ENCODE assay signal across 2 cellular contexts in genomic region chr13:24168392-24168750, GRCh38.
TF ChIP-seq lines count a peak whose summit lies in the region.

No MANE protein-coding gene starts in this region.

TF ChIP-seq in liver, 16 proteins besides CTCF, POLR2A, EP300 and RAD21:
- no peak for TF ChIP-seq ZBTB33 (IDR thresholded peaks at IDR 0.05)
- no peak for TF ChIP-seq MAX (IDR thresholded peaks at IDR 0.05)
- no peak for TF ChIP-seq TAF1 (conservative IDR thresholded peaks at IDR 0.05)
- no peak for TF ChIP-seq NR2F2 (IDR thresholded peaks at IDR 0.05)
- TF ChIP-seq GABPA (IDR thresholded peaks at IDR 0.05 in 1 of 2, conservative IDR thresholded peaks at IDR 0.05 in 1 of 2) = no peak
- TF ChIP-seq JUND (IDR thresholded peaks at IDR 0.05) = no peak
- no peak for TF ChIP-seq FOXA1 (IDR thresholded peaks at IDR 0.05)
- no peak for TF ChIP-seq ATF3 (IDR thresholded peaks at IDR 0.05)
- no peak for TF ChIP-seq EGR1 (IDR thresholded peaks at IDR 0.05; ENCODE audit: low read depth in 2 of 2)
TF ChIP-seq in liver: peak in this region for 0.

TF ChIP-seq in HepG2, 621 proteins besides CTCF, POLR2A, EP300 and RAD21:
- TF ChIP-seq NR0B2 (CRISPR knock-in tag; IDR thresholded peaks at IDR 0.05) (no peak), ZFP90 (CRISPR knock-in tag; IDR thresholded peaks at IDR 0.05; ENCODE audit: borderline replicate concordance) (no peak), ZFP36L2 (CRISPR knock-in tag; IDR thresholded peaks at IDR 0.05) (no peak), FOXK2 (IDR thresholded peaks at IDR 0.05) (no peak), FOXO4 (CRISPR knock-in tag; conservative IDR thresholded peaks at IDR 0.05) (no peak), PHF20 (CRISPR knock-in tag; IDR thresholded peaks at IDR 0.05) (no peak), ZFP36 (IDR thresholded peaks at IDR 0.05; ENCODE audit: borderline replicate concordance, low read depth, low read length, partially characterized antibody) (no peak)
TF ChIP-seq in HepG2: peak in this region for 0.
